Comparison of ENCODE assay signal across 8 cellular contexts in genomic region chr12:118082161-118082560, GRCh38.
"Had no signal": no experiment of that assay in that cellular context is flagged by ENCODE, and none has a peak within 500 bp of the region (broad histone marks: within the 10 kb centered on the region; RNA-seq: fewer than 3 reads in every experiment).

No MANE protein-coding gene starts in this region.

- FAIRE-seq: H1, H54, HepG2 had no signal

- H2AFZ ChIP-seq: GM23248 had no signal

- H3K27ac ChIP-seq: GM23248, HL-60 had no signal

- DNase-seq: GM23248, H9, HCEC 1CT, KG1 had no signal

- H3K9ac ChIP-seq: GM23248 had no signal

- H3K4me3 ChIP-seq: GM23248 had no signal

- ATAC-seq: HepG2 had no signal
